Comparison of ENCODE assay signal across 18 cellular contexts in genomic region chr13:70380809-70381208, GRCh38.
"Had no signal": no experiment of that assay in that cellular context is flagged by ENCODE, and none has a peak within 500 bp of the region (broad histone marks: within the 10 kb centered on the region; RNA-seq: fewer than 3 reads in every experiment).

No MANE protein-coding gene starts in this region.

- H3K27me3 ChIP-seq: gastrocnemius medialis, heart right ventricle, pancreas, sigmoid colon, thyroid gland, uterus had no signal

- ATAC-seq: gastrocnemius medialis, heart right ventricle, lower lobe of right lung had no signal

- H3K36me3 ChIP-seq: gastrocnemius medialis, heart right ventricle, left ventricle myocardium inferior, lower lobe of right lung, pancreas, prostate gland, sigmoid colon, thyroid gland, uterus had no signal

- DNase-seq: cortex of kidney; dorsolateral prefrontal cortex; effector CD8-positive, alpha-beta T cell; gastrocnemius medialis; heart right ventricle; hypothalamus; left ventricle myocardium inferior; lower lobe of right lung; naive B cell; occipital lobe; pancreas; sigmoid colon; stimulated activated CD4-positive, alpha-beta T cell treated with anti-CD3 and anti-CD28 coated beads, Interleukin-12 subunit alpha, Interleukin-12 subunit beta, amount 100 ng/mL, for 4 hours; stimulated activated naive CD4-positive, alpha-beta T cell; thyroid gland; uterus had no signal

- H3K27ac ChIP-seq: dorsolateral prefrontal cortex, gastrocnemius medialis, heart right ventricle, left ventricle myocardium inferior, lower lobe of right lung, pancreas, sigmoid colon, skin epidermis, thyroid gland, uterus had no signal

- H3K4me1 ChIP-seq: gastrocnemius medialis, heart right ventricle, left ventricle myocardium inferior, lower lobe of right lung, sigmoid colon, thyroid gland, uterus had no signal

- H3K4me3 ChIP-seq: dorsolateral prefrontal cortex, gastrocnemius medialis, heart right ventricle, left ventricle myocardium inferior, lower lobe of right lung, pancreas, prostate gland, sigmoid colon, skin epidermis, thyroid gland, uterus had no signal

- H3K9me3 ChIP-seq: gastrocnemius medialis, left ventricle myocardium inferior, lower lobe of right lung, pancreas, prostate gland, thyroid gland, uterus had no signal
